30 cellular contexts compared by ENCODE assay signal in genomic region chr5:139898981-139899380, GRCh38.
"Had no signal": no experiment of that assay in that cellular context is flagged by ENCODE, and none has a peak within 500 bp of the region (broad histone marks: within the 10 kb centered on the region; RNA-seq: fewer than 3 reads in every experiment).

No MANE protein-coding gene starts in this region.

- H3K9me3 Mint-ChIP-seq: mesothelial cell of epicardium; naive B cell; nephron; neural crest cell; stimulated activated memory B cell treated with anti-CD40 and anti-IgM and Interleukin-4, amounts not matched to agents 10 μg/mL and 1 μg/mL and 100 μg/mL, for 72 hours; stimulated activated naive CD8-positive, alpha-beta T cell treated with anti-CD3 and anti-CD28 coated beads, Interleukin-15, amount 100 ng/mL, for 72 hours had no signal

- H3K36me3 ChIP-seq: left lung, lower lobe of right lung, pancreas, prostate gland, thoracic aorta, tibial artery, uterus had no signal

- H3K36me3 Mint-ChIP-seq: mesothelial cell of epicardium; naive B cell; stimulated activated memory B cell treated with anti-CD40 and anti-IgM and Interleukin-4, amounts not matched to agents 10 μg/mL and 1 μg/mL and 100 μg/mL, for 72 hours had no signal

- H3K27me3 ChIP-seq: pancreas had no signal

- H3K9me3 ChIP-seq: left lung, lower lobe of right lung, pancreas, prostate gland, thoracic aorta, tibial artery, uterus had no signal

- H3K4me1 Mint-ChIP-seq: stimulated activated memory B cell treated with anti-CD40 and anti-IgM and Interleukin-4, amounts not matched to agents 10 μg/mL and 1 μg/mL and 100 μg/mL, for 72 hours had no signal

- H3K27ac Mint-ChIP-seq: mesothelial cell of epicardium; naive B cell; nephron; stimulated activated memory B cell treated with anti-CD40 and anti-IgM and Interleukin-4, amounts not matched to agents 10 μg/mL and 1 μg/mL and 100 μg/mL, for 72 hours had no signal

- DNase-seq: hippocampal formation; kidney; left colon; lower lobe of right lung; mammary epithelial cell; mesenchymal stem cell; naive B cell; nucleus accumbens; pancreas; posterior cingulate gyrus; retina; right cardiac atrium; stimulated activated CD4-positive, alpha-beta T cell treated with anti-CD3 and anti-CD28 coated beads, Interleukin-1b, Interleukin-23, amount 100 ng/mL, for 48 hours; stimulated activated CD4-positive, alpha-beta T cell treated with anti-CD3 and anti-CD28 coated beads, Interleukin-2, amount 100 ng/mL, for 48 hours; stimulated activated CD4-positive, alpha-beta T cell treated with anti-CD3 and anti-CD28 coated beads, Interleukin-4, amount 100 ng/mL, for 4 hours; stimulated activated CD8-positive, alpha-beta memory T cell treated with anti-CD3 and anti-CD28 coated beads, Interleukin-4, amount 100 ng/mL, for 48 hours; stimulated activated naive CD4-positive, alpha-beta T cell treated with Interleukin-2 at 50 U/mL for 16 hours; stimulated activated naive CD8-positive, alpha-beta T cell treated with anti-CD3 and anti-CD28 coated beads, Interleukin-15, amount 100 ng/mL, for 72 hours; substantia nigra; trophoblast cell; uterus had no signal

- H3K4me3 Mint-ChIP-seq: mesothelial cell of epicardium; naive B cell; nephron; neural crest cell; stimulated activated memory B cell treated with anti-CD40 and anti-IgM and Interleukin-4, amounts not matched to agents 10 μg/mL and 1 μg/mL and 100 μg/mL, for 72 hours; stimulated activated naive CD8-positive, alpha-beta T cell treated with anti-CD3 and anti-CD28 coated beads, Interleukin-15, amount 100 ng/mL, for 72 hours had no signal

- H3K4me1 ChIP-seq: pancreas, prostate gland had no signal

- H3K27ac ChIP-seq: left lung, lower lobe of right lung, pancreas, prostate gland, thoracic aorta, tibial artery, uterus had no signal

- H3K4me3 ChIP-seq: left lung, lower lobe of right lung, pancreas, prostate gland, smooth muscle cell, thoracic aorta, tibial artery, uterus had no signal

- ATAC-seq: left colon; left lung; lower lobe of right lung; pancreas; right cardiac atrium; stimulated activated memory B cell treated with anti-CD40 and anti-IgM and Interleukin-4, amounts not matched to agents 10 μg/mL and 1 μg/mL and 100 μg/mL, for 72 hours; stimulated activated naive CD8-positive, alpha-beta T cell treated with anti-CD3 and anti-CD28 coated beads, Interleukin-15, amount 100 ng/mL, for 72 hours had no signal
